Comparison of ENCODE assay signal across 22 cellular contexts in genomic region chr20:15241696-15242095, GRCh38.
DNase-seq lines count a peak whose midpoint lies in the region; FAIRE-seq and TF ChIP-seq lines count a peak whose summit lies in the region.
"Had no signal": no experiment of that assay in that cellular context is flagged by ENCODE, and none has a peak within 500 bp of the region (broad histone marks: within the 10 kb centered on the region; RNA-seq: fewer than 3 reads in every experiment).

No MANE protein-coding gene starts in this region.

- TF ChIP-seq CTCF in mammary epithelial cell (conservative IDR thresholded peaks at IDR 0.05 in 1 of 2, IDR thresholded peaks at IDR 0.05 in 1 of 2; ENCODE audit: extremely low read depth in 1 of 2, insufficient read depth in 1 of 2, low read depth in 1 of 2, low read length in 2 of 2) (no peak), breast epithelium (IDR thresholded peaks at IDR 0.05) (no peak)

- no peaks in the 10 kb centered on the region for H3K36me3 Mint-ChIP-seq in CD8-positive, alpha-beta memory T cell

- H3K4me1 ChIP-seq in mammary epithelial cell (ENCODE audit: insufficient read depth, low read length), result peaks cover 14% of the 10 kb centered on the region
- no peaks in the 10 kb centered on the region for H3K4me1 ChIP-seq in breast epithelium
- no peaks in the 10 kb centered on the region for H3K4me1 ChIP-seq in adipocyte (ENCODE audit: control insufficient read depth, insufficient read depth, low read length)
- H3K4me1 ChIP-seq in CD8-positive, alpha-beta memory T cell (ENCODE audit: insufficient read depth, low read length), result no peaks in the 10 kb centered on the region
- H3K4me1 ChIP-seq: Peyer's patch, SJCRH30 had no signal

- no peaks in the 10 kb centered on the region for H3K4me1 Mint-ChIP-seq in CD8-positive, alpha-beta memory T cell

- in situ Hi-C loops in mammary epithelial cell (cut with MboI; ENCODE audit: low sequenced_read_pairs in 2 of 2), result loop anchor here in 1 of 2 donors (25.0 kb wide), 1 partner anchor 254 kb away; no protein-coding TSS in a partner anchor

- no peaks in the 10 kb centered on the region for H4K20me1 ChIP-seq in mammary epithelial cell (ENCODE audit: insufficient read depth, low read length)

- POLR2A ChIA-PET in CD8-positive, alpha-beta memory T cell (lab: Charles Lee), result no interaction called here

- H3K27ac ChIP-seq in mammary epithelial cell (ENCODE audit: insufficient read depth, low read depth, low read length) (no peak overlapping the region), breast epithelium (no peak overlapping the region)
- no peak overlapping the region for H3K27ac ChIP-seq in CD8-positive, alpha-beta memory T cell (ENCODE audit: low read depth, low read length)
- H3K27ac ChIP-seq: Peyer's patch, SJCRH30 had no signal

- no peaks in the 10 kb centered on the region for H3K27me3 ChIP-seq in mammary epithelial cell (ENCODE audit: insufficient read depth, low read length)
- H3K27me3 ChIP-seq in breast epithelium, result no peaks in the 10 kb centered on the region
- no peaks in the 10 kb centered on the region for H3K27me3 ChIP-seq in adipocyte (replicated peaks; ENCODE audit: control insufficient read depth, insufficient read depth, low read length)
- no peaks in the 10 kb centered on the region for H3K27me3 ChIP-seq in CD8-positive, alpha-beta memory T cell (ENCODE audit: insufficient read depth, low read length, poor library complexity, severe bottlenecking)
- H3K27me3 ChIP-seq: Peyer's patch, SJCRH30 had no signal

- no peak for TF ChIP-seq POLR2A in breast epithelium (IDR thresholded peaks at IDR 0.05)

- H3K79me2 ChIP-seq in mammary epithelial cell (ENCODE audit: insufficient read depth, low read length), result no peaks in the 10 kb centered on the region

- H3K9ac ChIP-seq in mammary epithelial cell (ENCODE audit: insufficient read depth, low read length), result no peak overlapping the region
- no peak overlapping the region for H3K9ac ChIP-seq in adipocyte (ENCODE audit: low read length)

- no TSS peak for BruUV-seq in mammary epithelial cell (replicated peaks; lab: Mats Ljungman, UMichigan)

- intact Hi-C loops in mammary epithelial cell (cut with micrococcal nuclease) (no loop called here), breast epithelium (cut with DNase I; ENCODE audit: low total_unique reads) (no loop called here)

- peak overlapping the region; percentile 8 for H2AFZ ChIP-seq in mammary epithelial cell (ENCODE audit: low read depth, low read length)

- H3K27ac Mint-ChIP-seq in CD8-positive, alpha-beta memory T cell, result no peak overlapping the region
- H3K27ac Mint-ChIP-seq: B cell had no signal

- no peak overlapping the region for H3K4me2 ChIP-seq in mammary epithelial cell (ENCODE audit: insufficient read depth, low read depth, low read length)

- CTCF ChIA-PET in mammary epithelial cell (lab: Charles Lee; ENCODE audit: low non-redundant PET), result no interaction called here
- CTCF ChIA-PET in CD8-positive, alpha-beta memory T cell (lab: Charles Lee), result no interaction called here

- H3K9me3 Mint-ChIP-seq in CD8-positive, alpha-beta memory T cell, result peaks cover 0 to 16% (median 8%) of the 10 kb centered on the region in 5 donors

- no peak overlapping the region for H3K4me3 ChIP-seq in mammary epithelial cell (replicated peaks in 1 of 3; ENCODE audit: insufficient read depth in 1 of 3, low read depth in 2 of 3, low read length in 3 of 3)
- H3K4me3 ChIP-seq in breast epithelium, result no peak overlapping the region
- no peak overlapping the region for H3K4me3 ChIP-seq in adipocyte (ENCODE audit: low read length)
- H3K4me3 ChIP-seq in CD8-positive, alpha-beta memory T cell (ENCODE audit: low read length), result no peak overlapping the region
- H3K4me3 ChIP-seq: GM12878, Peyer's patch, SJCRH30 had no signal

- DNase-seq in mammary epithelial cell (no peak), breast epithelium (ENCODE audit: low spot score in 2 of 2) (no peak), adipocyte (ENCODE audit: low read depth) (peak; percentile 25), iris pigment epithelial cell (ENCODE audit: low read depth) (peak; percentile 15), amniotic stem cell (lab: John Stamatoyannopoulos, UW) (no peak), urothelium cell line (ENCODE audit: low spot score) (no peak), NCI-H1092 (lab: John Stamatoyannopoulos, UW) (no peak)
- DNase-seq in CD8-positive, alpha-beta memory T cell, result no peak
- DNase-seq: 8988T, COR-L47, DMS79, IMR-90, NCI-H1105 treated with DMSO at 0.1 percent for 48 hours, NCI-H2029 treated with DMSO at 0.1 percent for 48 hours, NCI-H2171, NCI-H524 treated with DMSO at 0.1 percent for 48 hours, NCI-H82, Peyer's patch, SJCRH30 had no signal

- no peak overlapping the region for H3K4me3 Mint-ChIP-seq in CD8-positive, alpha-beta memory T cell
- H3K4me3 Mint-ChIP-seq: B cell had no signal

- no peaks in the 10 kb centered on the region for H3K9me3 ChIP-seq in mammary epithelial cell (replicated peaks; ENCODE audit: insufficient read depth, low read length)
- H3K9me3 ChIP-seq in breast epithelium, result no peaks in the 10 kb centered on the region
- H3K9me3 ChIP-seq in adipocyte (ENCODE audit: control insufficient read depth, low read length), result no peaks in the 10 kb centered on the region
- H3K9me3 ChIP-seq in CD8-positive, alpha-beta memory T cell (ENCODE audit: low read length), result no peaks in the 10 kb centered on the region
- H3K9me3 ChIP-seq: Peyer's patch, SJCRH30 had no signal

- no peak for FAIRE-seq in urothelium cell line (lab: Jason Lieb, UNC)
- FAIRE-seq: GM12878, H1 had no signal

- H3K27me3 Mint-ChIP-seq in CD8-positive, alpha-beta memory T cell, result no peaks in the 10 kb centered on the region
- H3K27me3 Mint-ChIP-seq: B cell had no signal

- H3K36me3 ChIP-seq in mammary epithelial cell (ENCODE audit: insufficient read depth, low read length) (no peaks in the 10 kb centered on the region), breast epithelium (no peaks in the 10 kb centered on the region), adipocyte (ENCODE audit: control insufficient read depth, insufficient read depth, low read length, severe bottlenecking) (no peaks in the 10 kb centered on the region)
- no peaks in the 10 kb centered on the region for H3K36me3 ChIP-seq in CD8-positive, alpha-beta memory T cell (ENCODE audit: insufficient read depth, low read length)
- H3K36me3 ChIP-seq: Peyer's patch, SJCRH30 had no signal

- dilution Hi-C loops in mammary epithelial cell (cut with HindIII; ENCODE audit: low sequenced_read_pairs), result no loop called here

Comparison
In these comparisons a context has a peak if more than half of its experiments do, and no peak if none do; other contexts are left out.
1. DNase-seq: peak in adipocyte (single experiment) and iris pigment epithelial cell (single experiment); none in mammary epithelial cell (single experiment), breast epithelium (0 of 2), amniotic stem cell (single experiment), urothelium cell line (single experiment), CD8-positive, alpha-beta memory T cell (0 of 5) and NCI-H1092 (single experiment).